11 cellular contexts compared by ENCODE assay signal in genomic region chrX:12153317-12153716, GRCh38. TPM values are rescaled to one million over a fixed set of nuclear protein-coding genes. Genes with fewer than 3 reads are reported as not detected.
"Had no signal": no experiment of that assay in that cellular context is flagged by ENCODE, and none has a peak within 500 bp of the region (broad histone marks: within the 10 kb centered on the region; RNA-seq: fewer than 3 reads in every experiment).

No MANE protein-coding gene starts in this region.

- H3K4me3 ChIP-seq: GM23248 had no signal

- H3K27ac ChIP-seq: GM23248, HL-60, KMS-11 had no signal

- ATAC-seq: HepG2 had no signal

- H3K4me1 Mint-ChIP-seq: H9, IgD-negative memory B cell had no signal

- H3K4me2 ChIP-seq: KMS-11 had no signal

- H3K27me3 Mint-ChIP-seq: IgD-negative memory B cell had no signal

- DNase-seq: GM23248, H9, HCEC 1CT, HFFc6, KBM-7 had no signal

- H3K27ac Mint-ChIP-seq: H9, HFFc6, IgD-negative memory B cell had no signal

- H2AFZ ChIP-seq: GM23248 had no signal

- H3K4me3 Mint-ChIP-seq: H9, HFFc6, IgD-negative memory B cell had no signal

- FAIRE-seq: H1, H54, HepG2 had no signal

- H3K36me3 Mint-ChIP-seq: IgD-negative memory B cell had no signal

- H3K9ac ChIP-seq: GM23248, KMS-11 had no signal

- H3K9me3 Mint-ChIP-seq: HFFc6 had no signal

RNA-seq across cellular contexts. Expression of gene FRMPD4, which starts 15.0 kb away (rescaled TPM):
- total RNA-seq: GM23248, HepG2 had no signal
- polyA plus RNA-seq: HepG2, IgD-negative memory B cell had no signal
